ENCODE assay signal across 8 cellular contexts in the genomic region with DNA sequence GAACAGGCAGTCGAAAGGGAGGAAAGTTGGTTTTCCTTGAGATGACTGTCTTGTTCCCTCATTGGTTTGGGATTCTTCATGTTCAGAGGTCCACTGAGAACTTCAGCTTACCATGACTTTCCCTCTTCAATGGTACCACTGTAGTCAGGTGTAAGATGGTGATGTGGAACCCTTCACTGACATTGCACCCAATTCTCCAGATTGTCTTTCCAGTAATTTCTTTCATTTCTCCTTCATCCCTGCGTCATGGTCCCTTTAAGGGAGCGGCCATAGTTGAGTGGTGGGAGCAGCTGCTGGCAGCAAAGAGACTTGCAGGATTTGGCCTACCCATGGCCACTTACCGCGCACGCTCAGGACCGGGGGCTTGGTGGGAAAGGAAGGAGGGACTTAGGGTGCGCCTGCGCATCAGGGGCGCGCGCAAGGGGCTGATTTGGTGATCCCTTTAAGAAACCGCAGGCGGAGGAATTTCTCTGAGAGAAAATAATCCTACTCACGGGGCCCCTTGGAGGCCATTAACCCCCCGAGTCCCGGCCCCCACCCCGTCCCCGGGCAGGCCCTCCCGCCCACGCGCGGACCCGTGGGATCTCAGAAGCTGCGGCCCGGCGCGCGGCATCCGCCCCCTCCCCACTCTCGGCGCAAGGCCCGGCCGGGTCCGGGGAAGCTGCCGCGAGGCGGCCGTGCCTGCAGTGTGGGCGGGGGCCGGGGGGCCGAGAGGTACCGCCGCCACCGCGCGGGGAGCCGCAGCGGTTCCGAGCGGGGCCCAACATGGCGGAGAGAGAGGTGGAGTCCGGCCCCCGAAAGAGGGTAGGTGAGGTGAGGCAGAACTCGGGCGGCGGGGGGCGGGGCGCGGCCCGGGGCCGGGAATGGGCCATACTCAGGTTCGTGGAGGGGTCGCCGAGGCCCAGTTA. TPM values are rescaled to one million over a fixed set of nuclear protein-coding genes. Genes with fewer than 3 reads are reported as not detected.
DNase-seq lines count a peak whose midpoint lies in the region; ATAC-seq and TF ChIP-seq lines count a peak whose summit lies in the region.

TSS of gene ZMYM4 (plus strand) at position 428 of the 908 bp plus-strand sequence. CDS start at position 766, 338 bp downstream.

- 1 to 2% methylated on average over 26 to 49 of the region's 65 CpGs for WGBS in testis, 2 donors

- no peaks in the 10 kb centered on the region for H3K9me3 ChIP-seq in testis

- peak; percentile 35 for TF ChIP-seq POLR2A in NB4 (IDR thresholded peaks at IDR 0.05; ENCODE audit: extremely low read depth, insufficient read length)
- no peak for TF ChIP-seq POLR2A in testis (IDR thresholded peaks at IDR 0.05)

- intact Hi-C loops in testis (cut with DNase I; ENCODE audit: low total_unique reads): no loop called here

- POLR2A ChIA-PET in HEK293T (lab: Yijun Ruan, JAX): interaction anchor here (0.6 to 1.8 kb wide), 7 partner anchors 8 to 76 kb away, joined by 3 to 6 read pairs (median 4); partner anchors contain the start of gene SFPQ

- no peaks in the 10 kb centered on the region for H3K36me3 ChIP-seq in testis (ENCODE audit: low read depth, missing control alignments)

- peak; percentile 98 for DNase-seq in GM03348 (ENCODE audit: low spot score)
- peak; percentile 95 for DNase-seq in HEK293T (ENCODE audit: extremely low spot score)
- DNase-seq in NB4 (ENCODE audit: low read depth): peak; percentile 98
- peak; percentile 74 for DNase-seq in SKM-1 (lab: John Stamatoyannopoulos, UW; ENCODE audit: unreplicated experiment)
- DNase-seq in activated naive CD4-positive, alpha-beta T cell treated with anti-CD3 and anti-CD28 coated beads, Interleukin-2, amount 50 U/mL, for 72 hours (ENCODE audit: low spot score in 2 of 2): peak; percentile 82 to 85
- DNase-seq in glomerular visceral epithelial cell (ENCODE audit: extremely low spot score): peak; percentile 97
- peak; percentile 61 for DNase-seq in omental fat pad (ENCODE audit: low spot score)
- peak; percentile 94 for DNase-seq in testis

- TF ChIP-seq CTCF in NB4 (IDR thresholded peaks at IDR 0.05; ENCODE audit: low read depth, low read length): no peak
- no peak for TF ChIP-seq CTCF in omental fat pad (IDR thresholded peaks at IDR 0.05)
- TF ChIP-seq CTCF in testis (IDR thresholded peaks at IDR 0.05): peak in 2 of 3 experiments; percentile 19 to 39

- peak; percentile 95 to 96 for ATAC-seq in activated naive CD4-positive, alpha-beta T cell treated with anti-CD3 and anti-CD28 coated beads, Interleukin-2, amount 50 U/mL, for 72 hours
- peak; percentile 96 for ATAC-seq in omental fat pad (ENCODE audit: low FRiP score)

- peaks cover 20% of the 10 kb centered on the region for H3K4me1 ChIP-seq in testis

- peak within 1 kb of the TSS; percentile 87 to 92 for H3K27ac Mint-ChIP-seq in activated naive CD4-positive, alpha-beta T cell treated with anti-CD3 and anti-CD28 coated beads, Interleukin-2, amount 50 U/mL, for 72 hours

- H3K4me3 ChIP-seq in NB4 (ENCODE audit: low read depth, low read length) (peak within 1 kb of the TSS; percentile 97), testis (peak within 1 kb of the TSS; percentile 92 to 98)

- peaks cover 3 to 4% of the 10 kb centered on the region in 2 donors for H3K9me3 Mint-ChIP-seq in activated naive CD4-positive, alpha-beta T cell treated with anti-CD3 and anti-CD28 coated beads, Interleukin-2, amount 50 U/mL, for 72 hours

- H3K27me3 ChIP-seq in testis: no peaks in the 10 kb centered on the region

- peaks cover 5 to 6% of the 10 kb centered on the region in 2 donors for H3K36me3 Mint-ChIP-seq in activated naive CD4-positive, alpha-beta T cell treated with anti-CD3 and anti-CD28 coated beads, Interleukin-2, amount 50 U/mL, for 72 hours

- CTCF ChIA-PET in HEK293T (lab: Yijun Ruan, JAX): no interaction called here

- peak within 1 kb of the TSS; percentile 90 to 93 for H3K27ac ChIP-seq in testis

TF ChIP-seq in HEK293T, 16 proteins besides CTCF, POLR2A, EP300 and RAD21:
- TF ChIP-seq L3MBTL2 (conservative IDR thresholded peaks at IDR 0.05): peak; percentile 76
- TF ChIP-seq ELF4 (IDR thresholded peaks at IDR 0.05): no peak

RNA-seq across cellular contexts. Expression of gene ZMYM4, which starts in this region (rescaled TPM):
- total RNA-seq in activated naive CD4-positive, alpha-beta T cell treated with anti-CD3 and anti-CD28 coated beads, Interleukin-2, amount 50 U/mL, for 72 hours: 10 to 100 TPM; 16.5 to 38.0 TPM
- total RNA-seq in omental fat pad (10 to 100 TPM; 31.7 to 38.3 (median 33.9) TPM), testis (10 to 100 TPM; 63.5 to 73.5 TPM)
- polyA plus RNA-seq in testis (ENCODE audit: insufficient read depth, low read depth, low replicate concordance): 68.6 TPM

Comparison
In these comparisons a context has a peak if more than half of its experiments do, and no peak if none do; other contexts are left out.
1. Peak in every context shown above with its lines: DNase-seq, ATAC-seq, H3K4me3 ChIP-seq and H3K27ac ChIP-seq.
2. CTCF ChIP-seq: peak in testis (2 of 3); none in NB4 (single experiment) and omental fat pad (0 of 3).